1 cellular context compared by ENCODE assay signal in the genomic region with DNA sequence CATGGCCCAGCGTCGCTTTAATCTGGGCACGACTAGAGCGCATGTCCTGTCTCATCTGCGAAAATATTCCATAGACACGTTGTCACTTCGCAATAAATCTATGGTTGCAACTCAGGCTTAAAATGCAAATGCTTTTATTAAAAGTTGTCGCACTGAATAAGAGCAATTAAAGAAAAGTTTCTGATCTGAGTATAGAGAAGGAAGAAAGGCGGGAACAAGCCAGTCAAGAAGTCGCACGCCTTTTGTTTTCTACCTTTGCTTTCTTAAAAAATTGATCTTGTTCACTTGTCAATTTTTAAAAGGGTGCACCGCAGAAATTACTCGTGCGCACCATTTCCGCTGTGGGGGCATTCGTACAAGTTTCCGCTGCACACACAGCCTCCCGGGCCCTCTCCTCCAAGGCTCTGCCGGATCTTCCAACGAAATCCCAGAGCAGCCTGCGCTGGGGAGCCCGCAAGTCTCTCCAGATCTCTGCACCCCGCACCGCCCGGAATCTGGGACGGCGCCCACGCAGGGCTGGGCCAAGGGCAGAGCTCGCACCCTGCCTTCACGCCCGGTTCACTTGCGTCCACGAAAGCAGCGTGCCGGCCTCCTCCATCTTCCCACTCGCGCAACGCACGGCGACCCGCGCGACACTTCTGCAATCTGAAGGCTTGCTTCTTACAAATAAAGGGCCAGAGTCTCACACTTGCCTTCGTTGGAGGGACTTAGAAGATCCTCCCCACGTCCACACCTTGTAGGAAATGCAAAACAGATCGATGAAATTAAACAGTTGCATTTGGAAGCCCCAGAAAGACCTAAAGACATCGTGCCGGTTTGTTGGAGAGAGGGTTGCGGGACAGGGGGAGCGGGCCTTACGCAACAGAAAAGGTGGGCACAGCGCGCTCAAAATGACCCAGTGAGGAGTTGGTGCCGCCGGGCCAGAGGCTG.
A peak's percentile ranks its signal among the peaks of the same experiment; 100 is the strongest.
TF ChIP-seq lines count a peak whose summit lies in the region.

No MANE protein-coding gene starts in this region.

TF ChIP-seq in endothelial cell of umbilical vein, 7 proteins besides CTCF, POLR2A, EP300 and RAD21 (continued from another document):
- peak; percentile 87 for TF ChIP-seq EZH2 (IDR thresholded peaks at IDR 0.05; ENCODE audit: borderline replicate concordance, low read depth, low read length, severe bottlenecking)
